Comparison of ENCODE assay signal across 20 cellular contexts in the genomic region with DNA sequence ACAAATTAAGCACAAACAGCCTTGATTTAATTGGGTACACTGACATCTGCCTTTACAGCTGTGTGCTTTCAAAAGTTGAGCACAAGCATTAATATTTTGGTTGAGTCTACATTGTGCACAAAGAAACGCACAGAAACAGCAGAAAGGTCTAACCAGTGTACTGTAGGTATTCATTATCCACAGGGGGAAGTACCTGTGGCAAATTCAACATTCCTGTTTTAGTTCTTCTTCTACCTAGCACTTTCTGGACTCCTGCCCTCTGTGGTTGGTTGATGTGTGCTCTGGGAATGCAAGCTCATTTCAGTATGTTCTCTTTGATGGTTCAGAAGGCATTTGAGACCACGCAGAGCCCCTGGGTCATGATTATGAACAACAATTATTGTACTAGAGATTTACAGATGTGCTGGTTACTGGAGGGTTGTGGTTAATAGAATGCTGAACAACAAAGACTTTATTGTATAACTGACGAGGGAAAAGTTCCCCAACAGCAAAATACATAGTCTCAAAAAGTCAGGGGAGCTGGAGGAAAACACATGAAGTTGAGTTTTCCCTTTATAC.
"Had no signal": no experiment of that assay in that cellular context is flagged by ENCODE, and none has a peak within 500 bp of the region (broad histone marks: within the 10 kb centered on the region; RNA-seq: fewer than 3 reads in every experiment).

No MANE protein-coding gene starts in this region.

- H3K4me3 ChIP-seq: adrenal gland, cardiac muscle cell, tibial nerve, uterus had no signal

- ATAC-seq: activated naive CD4-positive, alpha-beta T cell treated with anti-CD3 and anti-CD28 coated beads, Interleukin-2, amount 50 U/mL, for 72 hours; foreskin keratinocyte; left ventricle myocardium superior; natural killer cell; T-cell had no signal

- DNase-seq: activated B cell treated with CpG ODN at 0.5 μM for 24 hours; activated CD4-positive, alpha-beta memory T cell treated with anti-CD3 and anti-CD28 coated beads for 36 hours; activated CD4-positive, alpha-beta T cell treated with anti-CD3 and anti-CD28 coated beads for 4 hours; activated gamma-delta T cell treated with Interleukin-2 at 50 U/mL for 16 hours; activated T-cell treated with anti-CD3 and anti-CD28 coated beads for 4 hours; adrenal gland; endodermal cell; kidney; left ventricle myocardium superior; mesendoderm; natural killer cell; stimulated activated CD4-positive, alpha-beta T cell treated with anti-CD3 and anti-CD28 coated beads, Interleukin-1b, Interleukin-23, amount 100 ng/mL, for 48 hours; stimulated activated CD8-positive, alpha-beta memory T cell treated with anti-CD3 and anti-CD28 coated beads, Interleukin-4, amount 100 ng/mL, for 48 hours; stimulated activated naive CD4-positive, alpha-beta T cell; T-cell; uterus had no signal
